ENCODE assay signal across 9 cellular contexts in the genomic region with DNA sequence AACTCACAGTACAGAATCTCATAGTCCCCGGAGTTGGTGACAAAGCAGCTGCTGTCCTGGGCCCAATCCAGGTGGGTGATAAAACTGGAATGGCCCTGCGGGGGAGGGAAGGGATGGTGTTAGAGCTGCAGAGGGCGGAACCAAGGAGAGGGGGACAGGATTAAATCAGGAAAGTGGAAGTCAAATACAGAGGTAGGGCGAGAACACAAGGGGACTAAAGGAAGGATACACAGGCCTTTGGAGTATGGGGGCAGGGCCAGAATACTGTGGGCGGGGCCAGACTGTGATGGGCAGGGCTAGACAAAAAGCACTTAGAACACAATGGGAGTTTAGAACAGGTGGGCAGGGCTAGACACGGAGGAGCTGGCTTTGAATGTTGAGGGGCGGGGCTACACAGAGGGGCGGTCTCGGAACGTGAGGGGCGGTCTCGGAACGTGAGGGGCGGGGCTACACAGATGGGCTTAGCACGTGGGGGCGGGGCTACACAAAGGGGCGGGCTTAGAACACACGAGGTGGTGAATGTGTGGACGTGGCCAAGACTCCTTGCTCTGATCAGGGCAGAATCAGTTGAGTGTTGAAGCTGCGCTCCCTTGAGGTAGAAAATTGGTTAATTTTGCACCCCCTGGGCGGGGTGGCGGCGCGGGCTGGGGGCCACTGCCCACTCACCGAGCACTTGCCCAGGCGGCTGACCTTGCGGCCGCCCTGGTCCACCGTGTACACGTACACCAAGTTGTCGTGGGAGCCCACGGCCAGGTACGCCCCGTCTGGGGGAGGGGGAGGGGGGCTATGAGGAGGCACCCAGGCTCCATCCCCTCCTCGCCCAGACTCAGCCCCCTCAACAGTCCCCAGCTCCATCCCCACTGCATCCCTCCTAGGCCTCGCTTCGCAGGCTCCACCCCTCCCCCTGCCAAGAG. TPM values are rescaled to one million over a fixed set of nuclear protein-coding genes. Genes with fewer than 3 reads are reported as not detected.
DNase-seq lines count a peak whose midpoint lies in the region; ATAC-seq and TF ChIP-seq lines count a peak whose summit lies in the region.
"Had no signal": no experiment of that assay in that cellular context is flagged by ENCODE, and none has a peak within 500 bp of the region (broad histone marks: within the 10 kb centered on the region; RNA-seq: fewer than 3 reads in every experiment).

No MANE protein-coding gene starts in this region.

- H3K27ac Mint-ChIP-seq in activated CD4-positive, alpha-beta T cell treated with anti-CD3 and anti-CD28 coated beads, Interleukin-2, amount 10 ng/mL, durations not matched to agents 24 days and 14 days: peak overlapping the region; percentile 51
- H3K27ac Mint-ChIP-seq in dendritic cell treated with granulocyte-macrophage colony-stimulating factor and Interleukin-4, amounts not matched to agents 40 ng/mL and 50 ng/mL, for 4 days: peak overlapping the region; percentile 27

- H3K9me3 Mint-ChIP-seq in activated CD4-positive, alpha-beta T cell treated with anti-CD3 and anti-CD28 coated beads, Interleukin-2, amount 10 ng/mL, durations not matched to agents 24 days and 14 days: no peaks in the 10 kb centered on the region
- no peaks in the 10 kb centered on the region for H3K9me3 Mint-ChIP-seq in dendritic cell treated with granulocyte-macrophage colony-stimulating factor and Interleukin-4, amounts not matched to agents 40 ng/mL and 50 ng/mL, for 4 days

- intact Hi-C loops in activated CD4-positive, alpha-beta T cell treated with anti-CD3 and anti-CD28 coated beads, Interleukin-2, amount 10 ng/mL, durations not matched to agents 24 days and 14 days (cut with micrococcal nuclease): no loop called here
- intact Hi-C loops in dendritic cell treated with granulocyte-macrophage colony-stimulating factor and Interleukin-4, amounts not matched to agents 40 ng/mL and 50 ng/mL, for 4 days (cut with micrococcal nuclease): no loop called here

- no peaks in the 10 kb centered on the region for H3K27me3 Mint-ChIP-seq in activated CD4-positive, alpha-beta T cell treated with anti-CD3 and anti-CD28 coated beads, Interleukin-2, amount 10 ng/mL, durations not matched to agents 24 days and 14 days
- no peaks in the 10 kb centered on the region for H3K27me3 Mint-ChIP-seq in dendritic cell treated with granulocyte-macrophage colony-stimulating factor and Interleukin-4, amounts not matched to agents 40 ng/mL and 50 ng/mL, for 4 days

- no peak for TF ChIP-seq RAD21 in liver (IDR thresholded peaks at IDR 0.05)

- H3K27ac ChIP-seq in liver (ENCODE audit: low read depth in 1 of 2, low read length in 2 of 2): no peak overlapping the region
- H3K27ac ChIP-seq: neutrophil had no signal

- H3K4me1 ChIP-seq in liver (ENCODE audit: control insufficient read depth in 4 of 4, insufficient read depth in 4 of 4, low read length in 3 of 4): no peaks in the 10 kb centered on the region

- WGBS in liver: 57% methylated on average over 37 of the region's 37 CpGs

- H3K9me3 ChIP-seq in liver (ENCODE audit: control insufficient read depth in 4 of 4, low read length in 3 of 4): no peaks in the 10 kb centered on the region
- H3K9me3 ChIP-seq: neutrophil had no signal

- TF ChIP-seq CTCF in liver (IDR thresholded peaks at IDR 0.05; ENCODE audit: low read depth, low read length, missing input control): no peak

- DNase-seq in 8988T (peak; percentile 75), NCI-H226 (peak; percentile 76)
- DNase-seq in activated CD4-positive, alpha-beta T cell treated with anti-CD3 and anti-CD28 coated beads, Interleukin-2, amount 10 ng/mL, durations not matched to agents 24 days and 14 days: peak; percentile 92
- peak; percentile 30 for DNase-seq in stimulated activated CD8-positive, alpha-beta memory T cell treated with anti-CD3 and anti-CD28 coated beads, Interleukin-12 subunit alpha, Interleukin-12 subunit beta, amount 100 ng/mL, for 4 hours (ENCODE audit: low read depth)

- H3K4me3 Mint-ChIP-seq in activated CD4-positive, alpha-beta T cell treated with anti-CD3 and anti-CD28 coated beads, Interleukin-2, amount 10 ng/mL, durations not matched to agents 24 days and 14 days: no peak overlapping the region
- no peak overlapping the region for H3K4me3 Mint-ChIP-seq in dendritic cell treated with granulocyte-macrophage colony-stimulating factor and Interleukin-4, amounts not matched to agents 40 ng/mL and 50 ng/mL, for 4 days

- H3K4me3 ChIP-seq in liver (ENCODE audit: low read depth in 1 of 3, low read length in 3 of 3): no peak overlapping the region

- peak; percentile 55 for ATAC-seq in GM19328 (IDR thresholded peaks at IDR 0.05; ENCODE audit: unreplicated experiment)
- no peak for ATAC-seq in HG03565 (IDR thresholded peaks at IDR 0.05; ENCODE audit: unreplicated experiment)

- H3K27me3 ChIP-seq in liver (ENCODE audit: control insufficient read depth in 4 of 4, insufficient read depth in 4 of 4, low read length in 3 of 4): no peaks in the 10 kb centered on the region
- H3K27me3 ChIP-seq: neutrophil had no signal

- H3K4me1 Mint-ChIP-seq in activated CD4-positive, alpha-beta T cell treated with anti-CD3 and anti-CD28 coated beads, Interleukin-2, amount 10 ng/mL, durations not matched to agents 24 days and 14 days: peaks cover 16% of the 10 kb centered on the region
- peaks cover 22% of the 10 kb centered on the region for H3K4me1 Mint-ChIP-seq in dendritic cell treated with granulocyte-macrophage colony-stimulating factor and Interleukin-4, amounts not matched to agents 40 ng/mL and 50 ng/mL, for 4 days (ENCODE audit: low read depth)

- no peak overlapping the region for H3K9ac ChIP-seq in liver (ENCODE audit: low read depth in 1 of 2, low read length in 2 of 2)

- peaks cover 6 to 24% (median 10%) of the 10 kb centered on the region in 4 donors for H3K36me3 ChIP-seq in liver (ENCODE audit: control insufficient read depth in 4 of 4, insufficient read depth in 3 of 4, low read depth in 1 of 4, low read length in 3 of 4)

- H3K36me3 Mint-ChIP-seq in activated CD4-positive, alpha-beta T cell treated with anti-CD3 and anti-CD28 coated beads, Interleukin-2, amount 10 ng/mL, durations not matched to agents 24 days and 14 days (ENCODE audit: low read depth): peaks cover 71% of the 10 kb centered on the region
- H3K36me3 Mint-ChIP-seq in dendritic cell treated with granulocyte-macrophage colony-stimulating factor and Interleukin-4, amounts not matched to agents 40 ng/mL and 50 ng/mL, for 4 days (ENCODE audit: low read depth): peaks cover 95% of the 10 kb centered on the region

TF ChIP-seq in liver, 16 proteins besides CTCF, POLR2A, EP300 and RAD21:
- no peak for TF ChIP-seq NR2F2 (IDR thresholded peaks at IDR 0.05)
- TF ChIP-seq, protein P1, sequence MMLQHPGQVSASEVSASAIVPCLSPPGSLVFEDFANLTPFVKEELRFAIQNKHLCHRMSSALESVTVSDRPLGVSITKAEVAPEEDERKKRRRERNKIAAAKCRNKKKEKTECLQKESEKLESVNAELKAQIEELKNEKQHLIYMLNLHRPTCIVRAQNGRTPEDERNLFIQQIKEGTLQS (IDR thresholded peaks at IDR 0.05): no peak
- peak; percentile 26 for TF ChIP-seq SP1 (IDR thresholded peaks at IDR 0.05)
- TF ChIP-seq TAF1 (conservative IDR thresholded peaks at IDR 0.05): no peak
TF ChIP-seq in liver: peak in this region for 1.

RNA-seq across cellular contexts. Expression of a gene that starts 14.0 kb away (rescaled TPM):
- total RNA-seq in activated CD4-positive, alpha-beta T cell treated with anti-CD3 and anti-CD28 coated beads, Interleukin-2, amount 10 ng/mL, durations not matched to agents 24 days and 14 days: not detected in 2 replicates
- under 1 TPM; 0.37 to 0.84 TPM for total RNA-seq in liver
- polyA plus RNA-seq in liver: 1 to 10 TPM; 1.1 to 1.9 TPM

RNA-seq across cellular contexts. Expression of a gene that starts 23.1 kb away (rescaled TPM):
- total RNA-seq in activated CD4-positive, alpha-beta T cell treated with anti-CD3 and anti-CD28 coated beads, Interleukin-2, amount 10 ng/mL, durations not matched to agents 24 days and 14 days: 157 and 180 TPM in 2 replicates
- 1 to 10 TPM; 8.5 to 9.5 TPM for total RNA-seq in liver
- polyA plus RNA-seq in liver: 10 to 100 TPM in 1 of 2 donors, 1 to 10 TPM in 1; 1.1 to 10.4 TPM

RNA-seq across cellular contexts. Expression of a gene that starts 31.4 kb away (rescaled TPM):
- 14.0 and 15.3 TPM in 2 replicates for total RNA-seq in activated CD4-positive, alpha-beta T cell treated with anti-CD3 and anti-CD28 coated beads, Interleukin-2, amount 10 ng/mL, durations not matched to agents 24 days and 14 days
- total RNA-seq in liver: 1 to 10 TPM; 3.8 to 6.7 TPM
- 1 to 10 TPM; 5.8 to 9.4 TPM for polyA plus RNA-seq in liver

RNA-seq across cellular contexts. Expression of a gene that starts 52.0 kb away (rescaled TPM):
- 4.2 and 5.8 TPM in 2 replicates for total RNA-seq in activated CD4-positive, alpha-beta T cell treated with anti-CD3 and anti-CD28 coated beads, Interleukin-2, amount 10 ng/mL, durations not matched to agents 24 days and 14 days
- total RNA-seq in liver: under 1 TPM; 0.05 to 0.50 TPM
- under 1 TPM; 0.06 to 0.08 TPM for polyA plus RNA-seq in liver

Comparison
In these comparisons a context has a peak if more than half of its experiments do, and no peak if none do; other contexts are left out.
1. DNase-seq: peak in every context shown above with its lines; median percentile 92 in activated CD4-positive, alpha-beta T cell treated with anti-CD3 and anti-CD28 coated beads, Interleukin-2, amount 10 ng/mL, durations not matched to agents 24 days and 14 days; 76 in NCI-H226; 75 in 8988T; 30 in stimulated activated CD8-positive, alpha-beta memory T cell treated with anti-CD3 and anti-CD28 coated beads, Interleukin-12 subunit alpha, Interleukin-12 subunit beta, amount 100 ng/mL, for 4 hours.
2. RNA of a gene that starts 23.1 kb away (total RNA-seq): 157 to 180 TPM in activated CD4-positive, alpha-beta T cell treated with anti-CD3 and anti-CD28 coated beads, Interleukin-2, amount 10 ng/mL, durations not matched to agents 24 days and 14 days; 8.5 to 9.5 TPM in liver; every median in the first group is over 10 times any median in the second.